21 cellular contexts compared by ENCODE assay signal in genomic region chr10:70974920-70975319, GRCh38.
A peak's percentile ranks its signal among the peaks of the same experiment; 100 is the strongest.
DNase-seq lines count a peak whose midpoint lies in the region; ATAC-seq and TF ChIP-seq lines count a peak whose summit lies in the region.
"Had no signal": no experiment of that assay in that cellular context is flagged by ENCODE, and none has a peak within 500 bp of the region (broad histone marks: within the 10 kb centered on the region; RNA-seq: fewer than 3 reads in every experiment).

No MANE protein-coding gene starts in this region.

- TF ChIP-seq CTCF in Panc1 (IDR thresholded peaks at IDR 0.05) (no peak), ovary (IDR thresholded peaks at IDR 0.05) (no peak)

- TF ChIP-seq POLR2A in ovary (IDR thresholded peaks at IDR 0.05), result no peak

- no peak overlapping the region for H3K27ac ChIP-seq in Panc1 (ENCODE audit: low read length)
- H3K27ac ChIP-seq in ovary, result no peak overlapping the region
- H3K27ac ChIP-seq: 22Rv1, BLaER1, C4-2B, GM23248 had no signal

- in situ Hi-C loops in Panc1 (cut with HindIII; ENCODE audit: low pct_unique_long_range_greater_than_20kb, low sequenced_read_pairs), result no loop called here

- DNase-seq in NCI-H82 (lab: John Stamatoyannopoulos, UW), result peak; percentile 14
- no peak for DNase-seq in NCI-H82 treated with DMSO at 0.1 percent for 48 hours (lab: John Stamatoyannopoulos, UW; ENCODE audit: unreplicated experiment)
- no peak for DNase-seq in Panc1 (ENCODE audit: low read depth, low spot score)
- peak; percentile 14 for DNase-seq in posterior vena cava (ENCODE audit: low spot score)
- DNase-seq in ovary, result no peak
- no peak for DNase-seq in D341Med (ENCODE audit: low spot score)
- no peak for DNase-seq in T-cell
- DNase-seq: Caco-2; CD4-positive, CD25-positive, alpha-beta regulatory T cell; CD8-positive, alpha-beta T cell; DMS 273 treated with DMSO at 0.1 percent for 48 hours; DMS79; GDM1; H7 had no signal

- H3K27me3 ChIP-seq in Panc1 (ENCODE audit: control insufficient read depth, insufficient read depth, low read length), result peaks cover 10% of the 10 kb centered on the region
- H3K27me3 ChIP-seq in ovary, result no peaks in the 10 kb centered on the region
- H3K27me3 ChIP-seq: BLaER1 had no signal

- CTCF ChIA-PET in Panc1 (lab: Charles Lee) (no interaction called here), T-cell (lab: Charles Lee) (no interaction called here)

- no peaks in the 10 kb centered on the region for H3K36me3 Mint-ChIP-seq in T-cell
- H3K36me3 Mint-ChIP-seq: CD4-positive, CD25-positive, alpha-beta regulatory T cell; CD8-positive, alpha-beta T cell had no signal

- peaks cover 16 to 18% of the 10 kb centered on the region in 2 donors for H3K27me3 Mint-ChIP-seq in T-cell

- WGBS in ovary, 3 donors, result 33 to 37% (median 36%) methylated on average over 7 of the region's 7 CpGs

- TF ChIP-seq EP300 in ovary (IDR thresholded peaks at IDR 0.05), result no peak

- H3K9me3 Mint-ChIP-seq in T-cell, result peaks cover 0 to 9% (median 2%) of the 10 kb centered on the region in 3 donors

- H3K36me3 ChIP-seq in Panc1 (ENCODE audit: control insufficient read depth, insufficient read depth, low read length) (no peaks in the 10 kb centered on the region), ovary (no peaks in the 10 kb centered on the region)
- H3K36me3 ChIP-seq: BLaER1 had no signal

- ATAC-seq in Panc1 (peak; percentile 36; the same call in 1 of the 2 replicates), T-cell (replicated peaks in 1 of 4) (no peak), GM19397 (IDR thresholded peaks at IDR 0.05; ENCODE audit: unreplicated experiment) (no peak)
- ATAC-seq: CD8-positive, alpha-beta T cell had no signal

- H3K4me3 Mint-ChIP-seq in T-cell, result no peak overlapping the region
- H3K4me3 Mint-ChIP-seq: B cell; CD4-positive, CD25-positive, alpha-beta regulatory T cell; CD8-positive, alpha-beta T cell had no signal

- H3K9me3 ChIP-seq in Panc1 (ENCODE audit: control insufficient read depth, insufficient read depth, low read depth, low read length) (peaks cover 11% of the 10 kb centered on the region), ovary (no peaks in the 10 kb centered on the region)

- H3K27ac Mint-ChIP-seq in T-cell, result no peak overlapping the region
- H3K27ac Mint-ChIP-seq: B cell; CD4-positive, CD25-positive, alpha-beta regulatory T cell; CD8-positive, alpha-beta T cell had no signal

- no TSS peak for BruUV-seq in Panc1 (replicated peaks; lab: Mats Ljungman, UMichigan)

- POLR2A ChIA-PET in Panc1 (lab: Charles Lee), result no interaction called here
- POLR2A ChIA-PET in T-cell (lab: Charles Lee), result no interaction called here

- intact Hi-C loops in Panc1 (cut with micrococcal nuclease; ENCODE audit: unreplicated experiment), result no loop called here
- intact Hi-C loops in posterior vena cava (cut with DNase I), result no loop called here
- intact Hi-C loops in ovary (cut with DNase I), result no loop called here

- no peaks in the 10 kb centered on the region for H3K4me1 Mint-ChIP-seq in T-cell
- H3K4me1 Mint-ChIP-seq: B cell; CD4-positive, CD25-positive, alpha-beta regulatory T cell had no signal

- H3K4me3 ChIP-seq in Panc1 (ENCODE audit: low read depth in 2 of 2, low read length in 2 of 2) (no peak overlapping the region), ovary (no peak overlapping the region)
- H3K4me3 ChIP-seq: BLaER1, GM12878, GM23248 had no signal

- no peaks in the 10 kb centered on the region for H3K4me1 ChIP-seq in Panc1 (ENCODE audit: control insufficient read depth, insufficient read depth, low read length)
- no peaks in the 10 kb centered on the region for H3K4me1 ChIP-seq in ovary (ENCODE audit: insufficient read depth)
- H3K4me1 ChIP-seq: BLaER1 had no signal

Comparison
In these comparisons a context has a peak if more than half of its experiments do, and no peak if none do; other contexts are left out.
1. DNase-seq: peak in NCI-H82 (single experiment) and posterior vena cava (single experiment); none in NCI-H82 treated with DMSO at 0.1 percent for 48 hours (single experiment), Panc1 (single experiment), ovary (0 of 5), D341Med (single experiment) and T-cell (0 of 34).